2 cellular contexts compared by ENCODE assay signal in genomic region chr4:137536789-137537561, GRCh38.
TF ChIP-seq lines count a peak whose summit lies in the region.

No MANE protein-coding gene starts in this region.

TF ChIP-seq in GM23338, 12 proteins besides CTCF, POLR2A, EP300 and RAD21:
- no peak for TF ChIP-seq STAT1 (IDR thresholded peaks at IDR 0.05; ENCODE audit: unreplicated experiment)
- no peak for TF ChIP-seq EZH2phosphoT487 (IDR thresholded peaks at IDR 0.05; ENCODE audit: unreplicated experiment)
- TF ChIP-seq NANOG (IDR thresholded peaks at IDR 0.05; ENCODE audit: borderline replicate concordance) = peak; percentile 78
- TF ChIP-seq ZNF462 (CRISPR knock-in tag; IDR thresholded peaks at IDR 0.05) = peak; percentile 76
- no peak for TF ChIP-seq ZNF114 (CRISPR knock-in tag; IDR thresholded peaks at IDR 0.05)

TF ChIP-seq in H1, 55 proteins besides CTCF, POLR2A, EP300 and RAD21:
- TF ChIP-seq CHD7 (IDR thresholded peaks at IDR 0.05; ENCODE audit: insufficient replicate concordance, low read length) (peak; percentile 99), SIN3A (conservative IDR thresholded peaks at IDR 0.05 in 1 of 2, IDR thresholded peaks at IDR 0.05 in 1 of 2; ENCODE audit: low read depth in 1 of 2, low read length in 2 of 2) (no peak), BRCA1 (IDR thresholded peaks at IDR 0.05; ENCODE audit: low read depth, low read length) (no peak), HDAC2 (IDR thresholded peaks at IDR 0.05; ENCODE audit: borderline replicate concordance in 1 of 2, low read depth in 2 of 2, low read length in 2 of 2) (peak in 1 of 2 experiments; percentile 43; a peak in 1 of 4 replicates), MAFK (IDR thresholded peaks at IDR 0.05; ENCODE audit: low read depth, low read length) (peak; percentile 73), BCL11A (IDR thresholded peaks at IDR 0.05; ENCODE audit: low read depth in 2 of 2, low read length in 2 of 2) (no peak), CTBP2 (IDR thresholded peaks at IDR 0.05; ENCODE audit: borderline replicate concordance, insufficient read depth, insufficient read length, low read length) (no peak), MAX (IDR thresholded peaks at IDR 0.05) (no peak), USF2 (IDR thresholded peaks at IDR 0.05; ENCODE audit: low read length) (no peak)
